ENCODE assay signal across 1 cellular context in the genomic region with DNA sequence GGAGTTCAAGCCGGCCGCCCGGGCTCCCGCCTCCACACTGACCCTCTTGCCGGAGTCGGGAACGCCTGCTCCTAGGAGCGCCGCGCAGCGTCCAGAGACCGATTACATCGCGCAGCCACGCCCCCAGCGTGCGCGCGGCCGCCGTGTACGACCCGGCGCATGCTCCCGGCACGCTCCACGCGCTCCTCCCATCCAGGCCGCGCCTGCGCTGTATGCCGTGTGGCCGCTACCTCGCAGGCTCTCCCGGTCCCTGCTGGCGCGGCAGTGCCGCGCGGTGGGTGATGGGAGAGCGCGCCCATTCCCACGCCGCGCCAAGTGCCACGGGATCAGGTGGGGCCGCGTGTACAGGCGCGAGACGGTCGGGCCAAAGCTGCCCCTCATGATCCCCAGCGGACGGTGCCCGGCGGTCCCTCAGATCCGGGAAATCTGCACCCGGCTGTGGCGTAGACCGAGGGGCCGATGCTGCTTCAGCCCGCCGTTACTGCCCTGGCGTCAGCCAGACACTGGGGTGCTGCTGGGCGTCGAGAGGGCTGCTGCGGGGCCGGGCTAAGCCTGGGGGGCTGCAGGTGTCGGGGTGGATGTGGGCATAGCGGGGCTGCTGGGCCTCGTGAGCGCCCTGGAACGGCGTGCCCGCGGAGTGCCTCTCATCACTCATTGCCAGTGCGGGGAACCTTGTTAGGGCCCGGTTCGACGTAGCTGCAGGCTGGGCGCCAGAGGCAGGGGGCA.
TF ChIP-seq lines count a peak whose summit lies in the region.

A gene with protein sequence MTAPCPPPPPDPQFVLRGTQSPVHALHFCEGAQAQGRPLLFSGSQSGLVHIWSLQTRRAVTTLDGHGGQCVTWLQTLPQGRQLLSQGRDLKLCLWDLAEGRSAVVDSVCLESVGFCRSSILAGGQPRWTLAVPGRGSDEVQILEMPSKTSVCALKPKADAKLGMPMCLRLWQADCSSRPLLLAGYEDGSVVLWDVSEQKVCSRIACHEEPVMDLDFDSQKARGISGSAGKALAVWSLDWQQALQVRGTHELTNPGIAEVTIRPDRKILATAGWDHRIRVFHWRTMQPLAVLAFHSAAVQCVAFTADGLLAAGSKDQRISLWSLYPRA (minus strand): TSS at position 97 of the 726 bp plus-strand sequence. CDS start 33,519 bp downstream, outside the sequence.
A gene with protein sequence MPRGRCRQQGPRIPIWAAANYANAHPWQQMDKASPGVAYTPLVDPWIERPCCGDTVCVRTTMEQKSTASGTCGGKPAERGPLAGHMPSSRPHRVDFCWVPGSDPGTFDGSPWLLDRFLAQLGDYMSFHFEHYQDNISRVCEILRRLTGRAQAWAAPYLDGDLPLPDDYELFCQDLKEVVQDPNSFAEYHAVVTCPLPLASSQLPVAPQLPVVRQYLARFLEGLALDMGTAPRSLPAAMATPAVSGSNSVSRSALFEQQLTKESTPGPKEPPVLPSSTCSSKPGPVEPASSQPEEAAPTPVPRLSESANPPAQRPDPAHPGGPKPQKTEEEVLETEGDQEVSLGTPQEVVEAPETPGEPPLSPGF (minus strand): TSS at position 97 of the 726 bp plus-strand sequence. CDS start 2,613 bp downstream, outside the sequence.

TF ChIP-seq in IMR-90, 13 proteins besides CTCF, POLR2A, EP300 and RAD21 (continued from another document):
- TF ChIP-seq, protein P1, sequence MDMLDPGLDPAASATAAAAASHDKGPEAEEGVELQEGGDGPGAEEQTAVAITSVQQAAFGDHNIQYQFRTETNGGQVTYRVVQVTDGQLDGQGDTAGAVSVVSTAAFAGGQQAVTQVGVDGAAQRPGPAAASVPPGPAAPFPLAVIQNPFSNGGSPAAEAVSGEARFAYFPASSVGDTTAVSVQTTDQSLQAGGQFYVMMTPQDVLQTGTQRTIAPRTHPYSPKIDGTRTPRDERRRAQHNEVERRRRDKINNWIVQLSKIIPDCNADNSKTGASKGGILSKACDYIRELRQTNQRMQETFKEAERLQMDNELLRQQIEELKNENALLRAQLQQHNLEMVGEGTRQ (IDR thresholded peaks at IDR 0.05; ENCODE audit: low read depth, low read length): peak; percentile 65
- no peak for TF ChIP-seq CHD1 (IDR thresholded peaks at IDR 0.05; ENCODE audit: low read depth, low read length)
- TF ChIP-seq SMC3 (IDR thresholded peaks at IDR 0.05; ENCODE audit: low read depth, low read length): no peak
- TF ChIP-seq MAZ (IDR thresholded peaks at IDR 0.05; ENCODE audit: borderline replicate concordance, low read depth, low read length): peak; percentile 31; the same call in 1 of the 2 replicates
- no peak for TF ChIP-seq MAFK (IDR thresholded peaks at IDR 0.05; ENCODE audit: low read depth, low read length)
